ENCODE assay signal across 20 cellular contexts in genomic region chr9:114476891-114477469, GRCh38.
"Had no signal": no experiment of that assay in that cellular context is flagged by ENCODE, and none has a peak within 500 bp of the region (broad histone marks: within the 10 kb centered on the region; RNA-seq: fewer than 3 reads in every experiment).

No MANE protein-coding gene starts in this region.

- H3K27me3 ChIP-seq: colonic mucosa, right lobe of liver, thyroid gland had no signal

- H3K27ac Mint-ChIP-seq: memory B cell; natural killer cell treated with Interleukin-12 subunit alpha and Interleukin-12 subunit beta and Interleukin-15 and Interleukin-18, amount 100 ng/mL, for 72 hours; stimulated activated naive B cell treated with anti-CD40 and anti-IgM and Interleukin-4, amounts not matched to agents 10 μg/mL and 1 μg/mL and 100 μg/mL, for 72 hours; type B pancreatic cell had no signal

- H3K9me3 Mint-ChIP-seq: memory B cell; natural killer cell treated with Interleukin-12 subunit alpha and Interleukin-12 subunit beta and Interleukin-15 and Interleukin-18, amount 100 ng/mL, for 72 hours; stimulated activated naive B cell treated with anti-CD40 and anti-IgM and Interleukin-4, amounts not matched to agents 10 μg/mL and 1 μg/mL and 100 μg/mL, for 72 hours; type B pancreatic cell had no signal

- H3K4me1 ChIP-seq: colonic mucosa, left ventricle myocardium inferior, lower lobe of right lung, psoas muscle, right lobe of liver, thyroid gland had no signal

- H3K27ac ChIP-seq: colonic mucosa, heart left ventricle, left ventricle myocardium inferior, lower lobe of right lung, psoas muscle, right lobe of liver, thyroid gland had no signal

- H3K4me3 ChIP-seq: colonic mucosa, heart left ventricle, left ventricle myocardium inferior, lower lobe of right lung, psoas muscle, right lobe of liver, thyroid gland had no signal

- H3K4me3 Mint-ChIP-seq: memory B cell; natural killer cell treated with Interleukin-12 subunit alpha and Interleukin-12 subunit beta and Interleukin-15 and Interleukin-18, amount 100 ng/mL, for 72 hours; stimulated activated naive B cell treated with anti-CD40 and anti-IgM and Interleukin-4, amounts not matched to agents 10 μg/mL and 1 μg/mL and 100 μg/mL, for 72 hours; type B pancreatic cell had no signal

- ATAC-seq: esophagus mucosa; heart left ventricle; lower lobe of right lung; natural killer cell treated with Interleukin-12 subunit alpha and Interleukin-12 subunit beta and Interleukin-15 and Interleukin-18, amount 100 ng/mL, for 72 hours; psoas muscle; stimulated activated naive B cell treated with anti-CD40 and anti-IgM and Interleukin-4, amounts not matched to agents 10 μg/mL and 1 μg/mL and 100 μg/mL, for 72 hours had no signal

- H3K36me3 ChIP-seq: colonic mucosa, heart left ventricle, left ventricle myocardium inferior, lower lobe of right lung, right lobe of liver, thyroid gland had no signal

- DNase-seq: colonic mucosa; effector CD4-positive, alpha-beta T cell; heart left ventricle; hypothalamus; islet precursor cell; left ventricle myocardium inferior; lower lobe of right lung; midbrain; psoas muscle; retina; right lobe of liver; stimulated activated CD4-positive, alpha-beta T cell treated with anti-CD3 and anti-CD28 coated beads, Interleukin-15, amount 100 ng/mL, for 24 hours; stimulated activated CD4-positive, alpha-beta T cell treated with anti-CD3 and anti-CD28 coated beads, Interleukin-1b, Interleukin-23, amount 100 ng/mL, for 48 hours; stimulated activated CD4-positive, alpha-beta T cell treated with anti-CD3 and anti-CD28 coated beads, Interleukin-4, amount 100 ng/mL, for 24 hours; stimulated activated naive B cell treated with anti-CD40 and anti-IgM and Interleukin-4, amounts not matched to agents 10 μg/mL and 1 μg/mL and 100 μg/mL, for 72 hours; thyroid gland had no signal

- H3K27me3 Mint-ChIP-seq: memory B cell, type B pancreatic cell had no signal

- H3K36me3 Mint-ChIP-seq: natural killer cell treated with Interleukin-12 subunit alpha and Interleukin-12 subunit beta and Interleukin-15 and Interleukin-18, amount 100 ng/mL, for 72 hours; type B pancreatic cell had no signal

- H3K9me3 ChIP-seq: colonic mucosa, heart left ventricle, left ventricle myocardium inferior, lower lobe of right lung, psoas muscle, right lobe of liver, thyroid gland had no signal
